ENCODE assay signal across 14 cellular contexts in the genomic region with DNA sequence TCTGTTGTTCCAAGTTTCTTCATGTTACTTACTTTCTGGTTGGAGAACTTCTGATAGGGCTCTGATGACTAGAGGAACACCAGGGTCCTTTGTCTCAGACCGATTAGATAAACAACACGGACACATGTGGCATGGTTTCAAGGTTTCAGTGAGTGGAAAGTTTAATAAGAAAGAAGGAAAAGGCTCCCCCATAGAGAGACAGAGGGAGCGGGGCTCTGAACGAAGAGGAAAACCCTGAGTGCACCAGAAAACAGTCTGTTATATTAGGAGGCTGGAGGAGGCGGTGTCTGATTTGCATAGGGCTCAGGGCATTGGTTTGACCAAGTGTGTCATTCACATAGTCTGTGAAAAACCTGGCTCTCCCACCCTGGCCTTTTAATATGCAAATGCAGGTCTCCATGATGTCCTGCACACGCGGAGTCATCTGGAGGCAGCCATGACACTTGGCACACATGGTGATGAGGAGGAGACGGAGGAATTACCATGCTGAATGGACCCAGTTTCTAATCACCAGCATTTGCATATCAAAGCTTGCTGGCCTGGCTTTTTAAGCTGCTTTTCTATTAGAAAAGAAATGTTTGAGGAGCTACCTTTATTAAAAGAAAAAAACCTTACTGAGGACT.
DNase-seq lines count a peak whose midpoint lies in the region; ATAC-seq and TF ChIP-seq lines count a peak whose summit lies in the region.
"Had no signal": no experiment of that assay in that cellular context is flagged by ENCODE, and none has a peak within 500 bp of the region (broad histone marks: within the 10 kb centered on the region; RNA-seq: fewer than 3 reads in every experiment).

No MANE protein-coding gene starts in this region.

- peaks cover 11% of the 10 kb centered on the region for H3K79me1 ChIP-seq in H9 (ENCODE audit: insufficient read depth, low read depth, low read length, poor library complexity, severe bottlenecking)

- H3K9me3 Mint-ChIP-seq in H9 (peaks cover 39 to 40% of the 10 kb centered on the region in 2 experiments), brain (peaks cover 43 to 66% (median 55%) of the 10 kb centered on the region in 5 experiments), Caco-2 (ENCODE audit: unreplicated experiment) (peaks cover 46% of the 10 kb centered on the region)

- H2AFZ ChIP-seq in H9 (ENCODE audit: low read length) = no peak overlapping the region

- no peaks in the 10 kb centered on the region; the same call in 1 of the 2 replicates for H3K79me2 ChIP-seq in H9 (ENCODE audit: insufficient read depth, low read length)

- CTCF ChIA-PET in Caco-2 (lab: Charles Lee) = no interaction called here

- H3K27me3 ChIP-seq in H9 (ENCODE audit: insufficient read depth, low read length) = no peaks in the 10 kb centered on the region
- no peaks in the 10 kb centered on the region for H3K27me3 ChIP-seq in Caco-2 (replicated peaks; ENCODE audit: control insufficient read depth, insufficient read depth, low read length)
- H3K27me3 ChIP-seq: BLaER1 treated with 17β-estradiol and CSF1 and Interleukin-3, amounts not matched to agents 10 nM and 100 nM had no signal

- intact Hi-C loops in left ventricle myocardium superior (cut with micrococcal nuclease) (no loop called here), Caco-2 (cut with micrococcal nuclease; ENCODE audit: unreplicated experiment) (no loop called here)

- H4K8ac ChIP-seq in H9 (replicated peaks; ENCODE audit: insufficient read length, low read depth, low read length) = no peak overlapping the region

- H3K27ac ChIP-seq in H9 (ENCODE audit: insufficient read length, low read depth, low read length) (no peak overlapping the region), caudate nucleus (ENCODE audit: low read depth, low read length) (no peak overlapping the region)
- H3K27ac ChIP-seq: BLaER1 treated with 17β-estradiol and CSF1 and Interleukin-3, amounts not matched to agents 10 nM and 100 nM had no signal

- H2BK5ac ChIP-seq in H9 (ENCODE audit: insufficient read length, low read length) = no peak overlapping the region

- no peak for ATAC-seq in left ventricle myocardium superior

- no peak overlapping the region for H4K91ac ChIP-seq in H9 (ENCODE audit: insufficient read length, low read depth, low read length)

- no peak overlapping the region for H3K4me3 ChIP-seq in Caco-2 (ENCODE audit: low read depth, low read length)
- H3K4me3 ChIP-seq: BLaER1 treated with 17β-estradiol and CSF1 and Interleukin-3, amounts not matched to agents 10 nM and 100 nM had no signal

- H3K27me3 Mint-ChIP-seq in H9 (ENCODE audit: low read depth) (no peaks in the 10 kb centered on the region), brain (peaks cover 3% of the 10 kb centered on the region), Caco-2 (ENCODE audit: insufficient read depth, unreplicated experiment) (no peaks in the 10 kb centered on the region)
- H3K27me3 Mint-ChIP-seq: CD4-positive, CD25-positive, alpha-beta regulatory T cell had no signal

- H3K4me1 ChIP-seq in H9 (ENCODE audit: insufficient read depth, low read length) (peaks cover 4% of the 10 kb centered on the region; the same call in 1 of the 2 replicates), Caco-2 (peaks cover 12% of the 10 kb centered on the region; the same call in 1 of the 2 replicates)
- H3K4me1 ChIP-seq: BLaER1 treated with 17β-estradiol and CSF1 and Interleukin-3, amounts not matched to agents 10 nM and 100 nM had no signal

- no peaks in the 10 kb centered on the region for H3K36me3 ChIP-seq in Caco-2 (ENCODE audit: control insufficient read depth, insufficient read depth, low read length)

- no peak overlapping the region for H2AK5ac ChIP-seq in H9 (ENCODE audit: insufficient read length, low read length)

- no peaks in the 10 kb centered on the region for H3K9me3 ChIP-seq in H9 (ENCODE audit: control insufficient read depth, low read depth, low read length)
- H3K9me3 ChIP-seq in Caco-2 = peaks cover 24% of the 10 kb centered on the region

- H3K27ac Mint-ChIP-seq in H9 = peak overlapping the region in 1 of 3 experiments; percentile 71; a peak in 2 of 7 replicates
- H3K27ac Mint-ChIP-seq in brain = peak overlapping the region in 4 of 5 experiments; percentile 15 to 80 (median 52)
- no peak overlapping the region for H3K27ac Mint-ChIP-seq in Caco-2 (ENCODE audit: unreplicated experiment)

- H3K4me2 ChIP-seq in H9 (ENCODE audit: insufficient read depth, insufficient read length, low read length) = no peak overlapping the region
- H3K4me2 ChIP-seq: BLaER1 treated with 17β-estradiol and CSF1 and Interleukin-3, amounts not matched to agents 10 nM and 100 nM had no signal

- no peak overlapping the region for H3K56ac ChIP-seq in H9 (ENCODE audit: insufficient read length, low read depth, low read length)

- H3K14ac ChIP-seq in H9 (ENCODE audit: insufficient read depth, low read length) = no peak overlapping the region

- no peak overlapping the region for H3T11ph ChIP-seq in H9 (ENCODE audit: low read length)

- POLR2A ChIA-PET in Caco-2 (lab: Charles Lee) = no interaction called here

- no peak overlapping the region for H4K5ac ChIP-seq in H9 (ENCODE audit: insufficient read length, low read depth, low read length)

- H3K4ac ChIP-seq in H9 (ENCODE audit: low read depth, low read length) = no peak overlapping the region

- H4K20me1 ChIP-seq in H9 (ENCODE audit: control insufficient read depth, insufficient read depth, insufficient read length) = no peaks in the 10 kb centered on the region
- H4K20me1 ChIP-seq: BLaER1 treated with 17β-estradiol and CSF1 and Interleukin-3, amounts not matched to agents 10 nM and 100 nM had no signal

- H3K18ac ChIP-seq in H9 (ENCODE audit: insufficient read length, low read depth, low read length) = no peak overlapping the region

- H2BK20ac ChIP-seq in H9 (ENCODE audit: low read depth, low read length, poor library complexity, severe bottlenecking) = no peak overlapping the region

- H2BK15ac ChIP-seq in H9 (ENCODE audit: low read depth, low read length) = no peak overlapping the region

- no CpG with 5 or more reads among the region's 8 CpGs for WGBS in H9 (ENCODE audit: extremely low coverage, insufficient read length, low lambda C conversion rate)

- H3K36me3 Mint-ChIP-seq in H9 (ENCODE audit: insufficient read depth in 1 of 3, low read depth in 3 of 3) (peaks cover 41 to 51% (median 45%) of the 10 kb centered on the region in 3 experiments), brain (peaks cover 73% of the 10 kb centered on the region), Caco-2 (ENCODE audit: insufficient read depth, unreplicated experiment) (peaks cover 8% of the 10 kb centered on the region)

- no peak overlapping the region for H2BK12ac ChIP-seq in H9 (ENCODE audit: insufficient read length, low read depth, low read length)

- no peak overlapping the region for H2BK120ac ChIP-seq in H9 (ENCODE audit: low read depth, low read length, poor library complexity, severe bottlenecking)

- no peak overlapping the region for H3K4me3 Mint-ChIP-seq in H9
- H3K4me3 Mint-ChIP-seq in brain = peak overlapping the region in 4 of 5 experiments; percentile 18 to 76 (median 36)
- H3K4me3 Mint-ChIP-seq in Caco-2 (ENCODE audit: unreplicated experiment) = no peak overlapping the region

- DNase-seq in ELF-1 (ENCODE audit: low read depth, low spot score) (peak; percentile 42), H9 (peak; percentile 64), iPS DF 4.7 (ENCODE audit: extremely low read depth, low spot score) (peak; percentile 11), caudate nucleus (lab: John Stamatoyannopoulos, UW) (no peak), left ventricle myocardium superior (no peak), Caco-2 (no peak), NCI-H774 (lab: John Stamatoyannopoulos, UW) (no peak)
- DNase-seq: ACHN; Calu3; CD4-positive, CD25-positive, alpha-beta regulatory T cell; DMS 273 treated with DMSO at 0.1 percent for 48 hours; DMS79 had no signal

- BruUV-seq in Caco-2 (replicated peaks; lab: Mats Ljungman, UMichigan) = no TSS peak

- TF ChIP-seq CTCF in H9 (conservative IDR thresholded peaks at IDR 0.05) (no peak), brain (conservative IDR thresholded peaks at IDR 0.05) (no peak), Caco-2 (IDR thresholded peaks at IDR 0.05; ENCODE audit: insufficient read depth in 1 of 2, low read depth in 1 of 2, low read length in 1 of 2, severe bottlenecking in 1 of 2, unreplicated experiment in 1 of 2) (no peak)

- no peak overlapping the region for H3K9ac ChIP-seq in H9 (ENCODE audit: extremely low read depth, insufficient read length, low read length)
- H3K9ac ChIP-seq: BLaER1 treated with 17β-estradiol and CSF1 and Interleukin-3, amounts not matched to agents 10 nM and 100 nM had no signal

- peaks cover 16 to 57% of the 10 kb centered on the region in 2 experiments for H3K4me1 Mint-ChIP-seq in H9
- H3K4me1 Mint-ChIP-seq in brain = peaks cover 17% of the 10 kb centered on the region
- H3K4me1 Mint-ChIP-seq in Caco-2 (ENCODE audit: low read depth, unreplicated experiment) = peaks cover 11% of the 10 kb centered on the region

- no peak overlapping the region for H3K23ac ChIP-seq in H9 (ENCODE audit: insufficient read length, low read depth, low read length)

- H3K23me2 ChIP-seq in H9 (ENCODE audit: insufficient read length, low read depth, low read length, poor library complexity, severe bottlenecking) = no peaks in the 10 kb centered on the region

Comparison
In these comparisons a context has a peak if more than half of its experiments do, and no peak if none do; other contexts are left out.
1. DNase-seq: peak in ELF-1 (single experiment), H9 (single experiment) and iPS DF 4.7 (single experiment); none in caudate nucleus (0 of 61), left ventricle myocardium superior (single experiment), Caco-2 (0 of 2) and NCI-H774 (single experiment).
2. H3K4me3 Mint-ChIP-seq: peak in brain (4 of 5); none in H9 (0 of 2) and Caco-2 (single experiment).